15 cellular contexts compared by ENCODE assay signal in the genomic region with DNA sequence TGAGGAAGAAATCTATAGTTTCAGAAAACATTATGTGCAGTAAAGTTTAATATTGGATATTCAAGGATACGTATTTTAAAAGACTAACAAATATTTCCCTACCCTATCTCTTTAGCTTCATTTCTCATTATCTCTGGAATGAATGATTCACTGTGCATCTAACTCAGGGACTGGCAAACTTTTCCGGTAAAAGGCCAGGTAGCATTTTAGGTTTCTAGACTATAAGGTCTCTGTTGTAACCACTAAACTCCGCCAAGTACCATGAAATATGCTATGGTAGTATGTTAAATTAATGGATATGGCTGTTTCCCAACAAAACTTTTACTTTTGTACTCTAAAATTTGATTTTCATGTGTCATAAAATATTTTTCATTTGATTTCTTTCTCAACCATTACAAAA. TPM values are rescaled to one million over a fixed set of nuclear protein-coding genes. Genes with fewer than 3 reads are reported as not detected.
DNase-seq lines count a peak whose midpoint lies in the region; ATAC-seq and TF ChIP-seq lines count a peak whose summit lies in the region.
"Had no signal": no experiment of that assay in that cellular context is flagged by ENCODE, and none has a peak within 500 bp of the region (broad histone marks: within the 10 kb centered on the region; RNA-seq: fewer than 3 reads in every experiment).

No MANE protein-coding gene starts in this region.

- H3K4me1 ChIP-seq in ACC112 (ENCODE audit: control insufficient read depth, insufficient read depth, low read length, unreplicated experiment) (peaks cover 59% of the 10 kb centered on the region), PC-9 (replicated peaks; ENCODE audit: insufficient read depth) (peaks cover 44% of the 10 kb centered on the region), osteoblast (ENCODE audit: insufficient read depth, low read length) (peaks cover 14% of the 10 kb centered on the region)

- peak overlapping the region; percentile 1 for H3K4me3 Mint-ChIP-seq in central memory CD8-positive, alpha-beta T cell

- H3K9me3 ChIP-seq in PC-9 (ENCODE audit: insufficient read depth, low read depth) (peaks cover 7% of the 10 kb centered on the region; the same call in 1 of the 2 replicates), osteoblast (ENCODE audit: low read depth, low read length) (no peaks in the 10 kb centered on the region)

- no peak overlapping the region for H2AFZ ChIP-seq in ACC112 (ENCODE audit: low read length, unreplicated experiment)
- H2AFZ ChIP-seq in PC-9 = no peak overlapping the region
- no peak overlapping the region for H2AFZ ChIP-seq in osteoblast (ENCODE audit: low read length)

- BruUV-seq in PC-9 (replicated peaks; lab: Mats Ljungman, UMichigan) = no TSS peak

- H3K27ac ChIP-seq in ACC112 (ENCODE audit: low read depth, low read length) (peak overlapping the region; percentile 23), PC-9 (peak overlapping the region; percentile 69), osteoblast (ENCODE audit: low read depth, low read length) (peak overlapping the region; percentile 3)

- H3K36me3 ChIP-seq in ACC112 (ENCODE audit: insufficient read depth, low read length) = peaks cover 43% of the 10 kb centered on the region
- peaks cover 83% of the 10 kb centered on the region for H3K36me3 ChIP-seq in PC-9 (ENCODE audit: low read depth)
- H3K36me3 ChIP-seq in osteoblast (ENCODE audit: insufficient read depth, low read length) = peaks cover 15% of the 10 kb centered on the region

- intact Hi-C loops in PC-9 (cut with micrococcal nuclease; ENCODE audit: unreplicated experiment) = no loop called here

- H3K9me3 Mint-ChIP-seq in central memory CD8-positive, alpha-beta T cell = no peaks in the 10 kb centered on the region
- H3K9me3 Mint-ChIP-seq: CD8-positive, alpha-beta memory T cell had no signal

- peaks cover 21% of the 10 kb centered on the region for H3K36me3 Mint-ChIP-seq in central memory CD8-positive, alpha-beta T cell (ENCODE audit: insufficient read depth)

- H4K20me1 ChIP-seq in PC-9 (ENCODE audit: insufficient read depth) = no peaks in the 10 kb centered on the region; the same call in 1 of the 2 replicates
- H4K20me1 ChIP-seq in osteoblast (ENCODE audit: insufficient read depth, low read length) = peaks cover 18% of the 10 kb centered on the region

- H3K79me2 ChIP-seq in ACC112 (ENCODE audit: control insufficient read depth, insufficient read depth, low read length, unreplicated experiment) = peaks cover 95% of the 10 kb centered on the region
- peaks cover 99% of the 10 kb centered on the region for H3K79me2 ChIP-seq in PC-9 (ENCODE audit: low read depth)
- peaks cover 96% of the 10 kb centered on the region for H3K79me2 ChIP-seq in osteoblast (ENCODE audit: insufficient read depth, low read length)

- POLR2A ChIA-PET in PC-9 (lab: Charles Lee; ENCODE audit: unreplicated experiment) = interaction anchor here (0.6 kb wide), 1 partner anchor 108 kb away, joined by 6 read pairs; no protein-coding TSS in a partner anchor

- ATAC-seq in central memory CD8-positive, alpha-beta T cell (replicated peaks; ENCODE audit: extremely low read depth, poor library complexity, severe bottlenecking) = no peak
- ATAC-seq in GM21825 (IDR thresholded peaks at IDR 0.05; ENCODE audit: unreplicated experiment) = no peak

- H3K4me1 Mint-ChIP-seq in central memory CD8-positive, alpha-beta T cell = peaks cover 49% of the 10 kb centered on the region

- DNase-seq in PC-9 (no peak), osteoblast (ENCODE audit: insufficient read length, low spot score, missing footprints) (no peak), NCI-H1417 (lab: John Stamatoyannopoulos, UW) (no peak), RPMI8226 (no peak), pons (ENCODE audit: low spot score) (no peak)
- DNase-seq in central memory CD8-positive, alpha-beta T cell (ENCODE audit: low spot score in 2 of 2) = no peak
- DNase-seq: CD8-positive, alpha-beta memory T cell; EL; H7; Kasumi-1; NCI-H1417 treated with DMSO at 0.1 percent for 48 hours; NCI-H2081; NCI-H524 had no signal

- peak overlapping the region; percentile 18; the same call in 1 of the 2 replicates for H3K4me3 ChIP-seq in ACC112 (ENCODE audit: low read depth, low read length)
- no peak overlapping the region for H3K4me3 ChIP-seq in PC-9
- H3K4me3 ChIP-seq in osteoblast (ENCODE audit: insufficient read depth, low read length) = no peak overlapping the region

- H3K27me3 ChIP-seq in ACC112 (ENCODE audit: insufficient read depth, low read length) (no peaks in the 10 kb centered on the region), PC-9 (ENCODE audit: insufficient read depth, low read depth) (no peaks in the 10 kb centered on the region), osteoblast (ENCODE audit: insufficient read depth, low read length) (no peaks in the 10 kb centered on the region)

- H3K9me2 ChIP-seq in PC-9 (ENCODE audit: insufficient read depth) = no peaks in the 10 kb centered on the region

- H3K27me3 Mint-ChIP-seq in central memory CD8-positive, alpha-beta T cell = no peaks in the 10 kb centered on the region
- H3K27me3 Mint-ChIP-seq: CD8-positive, alpha-beta memory T cell had no signal

- TF ChIP-seq CTCF in PC-9 (conservative IDR thresholded peaks at IDR 0.05) (no peak), osteoblast (IDR thresholded peaks at IDR 0.05; ENCODE audit: extremely low read depth, low read depth, low read length) (no peak)

- H3F3A ChIP-seq in PC-9 (ENCODE audit: insufficient read depth, low read depth) = peaks cover 23% of the 10 kb centered on the region

- peak overlapping the region; percentile 30; the same call in 1 of the 2 replicates for H3K4me2 ChIP-seq in PC-9
- peak overlapping the region; percentile 2 for H3K4me2 ChIP-seq in osteoblast (ENCODE audit: insufficient read depth, low read length)

- no peak overlapping the region for H3K27ac Mint-ChIP-seq in central memory CD8-positive, alpha-beta T cell (ENCODE audit: low read depth)

- CTCF ChIA-PET in PC-9 (lab: Charles Lee) = no interaction called here

RNA-seq across cellular contexts. Expression of a gene that starts 13.2 kb away (rescaled TPM):
- total RNA-seq in PC-9 (2021) (11.3 and 15.9 TPM in 2 replicates), osteoblast (17.1 and 17.4 TPM in 2 replicates)

Comparison
In these comparisons a context has a peak if more than half of its experiments do, and no peak if none do; other contexts are left out.
1. H3K27ac ChIP-seq: peak in every context shown above with its lines; median percentile 69 in PC-9; 23 in ACC112; 3 in osteoblast.